10 cellular contexts compared by ENCODE assay signal in the genomic region with DNA sequence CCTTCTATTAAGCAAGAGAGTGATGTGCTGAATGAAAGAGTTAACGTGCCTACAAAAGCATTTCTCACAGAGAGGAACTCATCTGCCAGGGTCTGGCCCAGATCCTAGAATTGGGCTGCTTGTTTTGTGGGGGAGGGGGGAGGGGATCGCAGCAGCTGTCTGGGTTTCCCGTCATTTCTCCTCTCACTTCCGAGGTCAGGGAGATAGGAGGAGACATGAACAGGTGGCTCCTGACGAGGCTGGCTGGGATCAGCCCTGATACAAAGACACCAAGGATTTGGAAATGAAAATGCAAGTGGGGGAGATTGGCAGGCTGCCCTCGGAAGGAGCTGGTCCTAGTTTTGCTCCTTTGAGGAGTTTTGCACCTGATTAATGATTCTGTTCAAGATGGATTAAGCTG.
DNase-seq lines count a peak whose midpoint lies in the region; ATAC-seq, FAIRE-seq and TF ChIP-seq lines count a peak whose summit lies in the region.
"Had no signal": no experiment of that assay in that cellular context is flagged by ENCODE, and none has a peak within 500 bp of the region (broad histone marks: within the 10 kb centered on the region; RNA-seq: fewer than 3 reads in every experiment).

No MANE protein-coding gene starts in this region.

- TF ChIP-seq CTCF in VCaP (conservative IDR thresholded peaks at IDR 0.05), result no peak

- H3K36me3 Mint-ChIP-seq in immature natural killer cell, result no peaks in the 10 kb centered on the region

- peak; percentile 90 for DNase-seq in NCI-H1105 (lab: John Stamatoyannopoulos, UW)
- DNase-seq in hypothalamus (lab: John Stamatoyannopoulos, UW), result peak in 43 of 51 donors; percentile 4 to 67 (median 42)
- peak in 42 of 49 donors; percentile 6 to 76 (median 36) for DNase-seq in substantia nigra (lab: John Stamatoyannopoulos, UW)
- no peak for DNase-seq in immature natural killer cell
- DNase-seq in small intestine, result no peak
- DNase-seq: stimulated activated CD8-positive, alpha-beta memory T cell treated with anti-CD3 and anti-CD28 coated beads, Interleukin-4, amount 100 ng/mL, for 48 hours had no signal

- FAIRE-seq in small intestine (lab: Jason Lieb, UNC), result no peak

- peak overlapping the region; percentile 25 for H3K27ac ChIP-seq in VCaP
- H3K27ac ChIP-seq in substantia nigra (ENCODE audit: low read depth, low read length, poor library complexity, severe bottlenecking), result no peak overlapping the region
- H3K27ac ChIP-seq in small intestine (ENCODE audit: low read depth in 1 of 2, low read length in 1 of 2), result no peak overlapping the region

- H3K4me3 ChIP-seq in small intestine (ENCODE audit: low read depth in 1 of 2, low read length in 2 of 2), result no peak overlapping the region

- H3K4me3 Mint-ChIP-seq in immature natural killer cell, result no peak overlapping the region
- H3K4me3 Mint-ChIP-seq: T-helper 1 cell treated with Interleukin-12 subunit alpha and Interleukin-12 subunit beta and Interleukin-4 antibody, amounts not matched to agents 30 μg/mL and 1 μg/mL, for 36 hours had no signal

- H3K9me3 ChIP-seq in small intestine (ENCODE audit: control insufficient read depth, low read depth), result no peaks in the 10 kb centered on the region

- ATAC-seq in GM18511 (IDR thresholded peaks at IDR 0.05; ENCODE audit: unreplicated experiment) (no peak), HG03342 (IDR thresholded peaks at IDR 0.05; ENCODE audit: unreplicated experiment) (no peak)

- H3K27me3 Mint-ChIP-seq in immature natural killer cell (ENCODE audit: low read depth in 3 of 3), result peaks cover 0 to 5% (median 2%) of the 10 kb centered on the region in 3 donors

- no peaks in the 10 kb centered on the region for H3K36me3 ChIP-seq in small intestine (ENCODE audit: control insufficient read depth in 2 of 2, insufficient read depth in 2 of 2, low read length in 2 of 2)

- 4 to 6% (median 5%) methylated on average over 6 of the region's 6 CpGs for WGBS in small intestine, 3 donors

- no peak overlapping the region for H3K27ac Mint-ChIP-seq in immature natural killer cell
- H3K27ac Mint-ChIP-seq: T-helper 1 cell treated with Interleukin-12 subunit alpha and Interleukin-12 subunit beta and Interleukin-4 antibody, amounts not matched to agents 30 μg/mL and 1 μg/mL, for 36 hours had no signal

- no peaks in the 10 kb centered on the region for H3K4me1 Mint-ChIP-seq in immature natural killer cell

- H3K27me3 ChIP-seq in small intestine (ENCODE audit: control insufficient read depth in 2 of 2, insufficient read depth in 2 of 2, low read length in 2 of 2), result no peaks in the 10 kb centered on the region

- H3K9me3 Mint-ChIP-seq in immature natural killer cell, result peaks cover 0 to 8% (median 0%) of the 10 kb centered on the region in 6 donors

- peaks cover 0 to 6% of the 10 kb centered on the region in 2 donors for H3K4me1 ChIP-seq in small intestine (ENCODE audit: control insufficient read depth in 2 of 2, insufficient read depth in 1 of 2, low read depth in 1 of 2, low read length in 1 of 2)

Comparison
In these comparisons a context has a peak if more than half of its experiments do, and no peak if none do; other contexts are left out.
1. DNase-seq: peak in NCI-H1105 (single experiment), hypothalamus (43 of 51) and substantia nigra (42 of 49); none in immature natural killer cell (0 of 3) and small intestine (single experiment).